Comparison of ENCODE assay signal across 8 cellular contexts in genomic region chr7:86939197-86939814, GRCh38.
DNase-seq lines count a peak whose midpoint lies in the region; ATAC-seq, FAIRE-seq and TF ChIP-seq lines count a peak whose summit lies in the region.

No MANE protein-coding gene starts in this region.

- no peak overlapping the region for H3K4me3 ChIP-seq in retinal pigment epithelial cell (ENCODE audit: low read length)

- TF ChIP-seq CTCF in D721Med (IDR thresholded peaks at IDR 0.05; ENCODE audit: insufficient read depth, missing control alignments) (peak; percentile 84), glutamatergic neuron (IDR thresholded peaks at IDR 0.05; ENCODE audit: partially characterized antibody, unreplicated experiment) (peak; percentile 75), retinal pigment epithelial cell (conservative IDR thresholded peaks at IDR 0.05; ENCODE audit: low read depth, low read length) (peak; percentile 75)

- no peak overlapping the region for H3K4me3 Mint-ChIP-seq in glutamatergic neuron (ENCODE audit: unreplicated experiment)

- H3K9me3 Mint-ChIP-seq in glutamatergic neuron (ENCODE audit: unreplicated experiment), result peaks cover 4% of the 10 kb centered on the region

- peaks cover 6% of the 10 kb centered on the region for H3K4me1 Mint-ChIP-seq in glutamatergic neuron (ENCODE audit: low read depth, unreplicated experiment)

- no peak for DNase-seq in D721Med (ENCODE audit: insufficient read length, low spot score)
- peak; percentile 87 for DNase-seq in NCI-H69 (lab: John Stamatoyannopoulos, UW)
- peak; percentile 15 for DNase-seq in activated gamma-delta T cell treated with anti-CD3 and anti-CD28 coated beads, Interleukin-2, amount 50 U/mL, for 16 hours (ENCODE audit: low read depth)
- no peak for DNase-seq in glutamatergic neuron
- peak; percentile 40 for DNase-seq in retinal pigment epithelial cell (ENCODE audit: low read depth)
- DNase-seq in epidermal melanocyte (ENCODE audit: insufficient read length, low spot score), result no peak

- peak overlapping the region; percentile 1 for H3K27ac Mint-ChIP-seq in glutamatergic neuron (ENCODE audit: unreplicated experiment)

- H3K27me3 Mint-ChIP-seq in glutamatergic neuron (ENCODE audit: unreplicated experiment), result no peaks in the 10 kb centered on the region

- peak; percentile 85 for ATAC-seq in GM19035 (IDR thresholded peaks at IDR 0.05; ENCODE audit: unreplicated experiment)
- peak; percentile 87 for ATAC-seq in HG03432 (IDR thresholded peaks at IDR 0.05; ENCODE audit: unreplicated experiment)

- no peaks in the 10 kb centered on the region for H3K36me3 Mint-ChIP-seq in glutamatergic neuron (ENCODE audit: unreplicated experiment)

- FAIRE-seq in D721Med (lab: Jason Lieb, UNC), result peak; percentile 74

Comparison
In these comparisons a context has a peak if more than half of its experiments do, and no peak if none do; other contexts are left out.
1. DNase-seq: peak in NCI-H69 (single experiment), activated gamma-delta T cell treated with anti-CD3 and anti-CD28 coated beads, Interleukin-2, amount 50 U/mL, for 16 hours (single experiment) and retinal pigment epithelial cell (single experiment); none in D721Med (single experiment), glutamatergic neuron (single experiment) and epidermal melanocyte (single experiment).
2. Peak in every context shown above with its lines, with median percentiles within 50 percentile points of each other: CTCF ChIP-seq.